1 cellular context compared by ENCODE assay signal in the genomic region with DNA sequence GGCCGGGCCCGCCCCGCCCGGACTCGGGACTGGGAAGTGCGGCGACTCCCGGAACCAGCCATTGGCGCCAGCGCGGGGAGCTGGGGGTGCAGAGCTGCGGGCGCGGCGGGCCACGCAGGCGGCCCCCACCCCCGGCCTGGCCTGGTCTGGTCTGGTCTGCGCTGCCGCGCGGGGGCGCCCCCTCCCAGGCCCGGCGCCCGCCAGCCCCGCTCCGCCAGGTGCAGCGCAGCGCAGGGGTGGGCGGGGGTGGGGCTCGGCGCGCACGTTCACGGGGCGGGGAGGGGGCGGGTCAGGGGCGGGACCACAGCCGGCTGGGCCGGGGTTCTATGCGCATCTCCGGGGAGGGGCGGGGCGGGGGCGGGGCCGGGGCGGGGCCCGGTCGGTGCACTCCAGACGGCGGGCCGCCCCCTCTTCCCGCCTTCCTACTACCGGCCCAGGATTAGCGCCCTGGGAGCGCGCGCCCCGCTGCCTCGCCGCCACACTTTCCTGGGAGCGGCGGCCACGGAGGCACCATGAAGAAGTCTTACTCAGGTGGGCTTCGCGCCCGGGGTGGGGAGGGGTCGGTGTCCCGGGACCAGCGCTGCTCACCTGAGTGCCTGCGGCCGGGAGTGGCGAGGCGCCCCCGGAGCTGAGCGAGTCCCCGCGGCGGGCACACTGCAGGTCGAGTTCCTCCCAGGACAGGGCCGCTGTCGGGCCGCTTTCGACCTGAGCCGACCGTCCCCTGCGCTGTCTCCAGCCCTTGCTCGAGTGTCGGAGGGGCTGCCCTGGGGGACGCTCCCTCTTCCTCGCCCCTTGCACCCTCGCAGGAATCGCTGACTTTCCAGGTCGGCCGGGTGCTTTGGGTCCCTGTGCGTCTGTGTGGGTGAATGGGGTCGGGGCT.
TF ChIP-seq lines count a peak whose summit lies in the region.

No MANE protein-coding gene starts in this region.

TF ChIP-seq in HEK293, 187 proteins besides CTCF, POLR2A, EP300 and RAD21 (continued from another document and continues in another):
- TF ChIP-seq, protein P1, sequence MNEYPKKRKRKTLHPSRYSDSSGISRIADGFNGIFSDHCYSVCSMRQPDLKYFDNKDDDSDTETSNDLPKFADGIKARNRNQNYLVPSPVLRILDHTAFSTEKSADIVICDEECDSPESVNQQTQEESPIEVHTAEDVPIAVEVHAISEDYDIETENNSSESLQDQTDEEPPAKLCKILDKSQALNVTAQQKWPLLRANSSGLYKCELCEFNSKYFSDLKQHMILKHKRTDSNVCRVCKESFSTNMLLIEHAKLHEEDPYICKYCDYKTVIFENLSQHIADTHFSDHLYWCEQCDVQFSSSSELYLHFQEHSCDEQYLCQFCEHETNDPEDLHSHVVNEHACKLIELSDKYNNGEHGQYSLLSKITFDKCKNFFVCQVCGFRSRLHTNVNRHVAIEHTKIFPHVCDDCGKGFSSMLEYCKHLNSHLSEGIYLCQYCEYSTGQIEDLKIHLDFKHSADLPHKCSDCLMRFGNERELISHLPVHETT (tag by site-specific recombination; IDR thresholded peaks at IDR 0.05), result no peak
- TF ChIP-seq ZNF391 (tag by site-specific recombination; IDR thresholded peaks at IDR 0.05; ENCODE audit: borderline replicate concordance, low read depth), result 0 out of 2 replicates have a peak, but pooled peaks have one; percentile 64
- TF ChIP-seq REPIN1 (tag by site-specific recombination; IDR thresholded peaks at IDR 0.05; ENCODE audit: low read depth), result no peak
- 0 out of 2 replicates have a peak, but pooled peaks have one; percentile 32 for TF ChIP-seq ZNF561 (tag by site-specific recombination; IDR thresholded peaks at IDR 0.05; ENCODE audit: borderline replicate concordance)
- TF ChIP-seq, protein P2, sequence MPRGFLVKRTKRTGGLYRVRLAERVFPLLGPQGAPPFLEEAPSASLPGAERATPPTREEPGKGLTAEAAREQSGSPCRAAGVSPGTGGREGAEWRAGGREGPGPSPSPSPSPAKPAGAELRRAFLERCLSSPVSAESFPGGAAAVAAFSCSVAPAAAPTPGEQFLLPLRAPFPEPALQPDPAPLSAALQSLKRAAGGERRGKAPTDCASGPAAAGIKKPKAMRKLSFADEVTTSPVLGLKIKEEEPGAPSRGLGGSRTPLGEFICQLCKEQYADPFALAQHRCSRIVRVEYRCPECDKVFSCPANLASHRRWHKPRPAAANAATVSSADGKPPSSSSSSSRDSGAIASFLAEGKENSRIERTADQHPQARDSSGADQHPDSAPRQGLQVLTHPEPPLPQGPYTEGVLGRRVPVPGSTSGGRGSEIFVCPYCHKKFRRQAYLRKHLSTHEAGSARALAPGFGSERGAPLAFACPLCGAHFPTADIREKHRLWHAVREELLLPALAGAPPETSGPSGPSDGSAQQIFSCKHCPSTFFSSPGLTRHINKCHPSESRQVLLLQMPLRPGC (tag by site-specific recombination; IDR thresholded peaks at IDR 0.05), result peak; percentile 44; the same call in 1 of the 2 replicates
- TF ChIP-seq SP2 (tag by site-specific recombination; IDR thresholded peaks at IDR 0.05), result peak; percentile 49
- TF ChIP-seq SCRT1 (tag by site-specific recombination; IDR thresholded peaks at IDR 0.05; ENCODE audit: borderline replicate concordance), result no peak
- no peak for TF ChIP-seq ZNF10 (tag by site-specific recombination; IDR thresholded peaks at IDR 0.05)
- no peak for TF ChIP-seq GLI4 (tag by site-specific recombination; IDR thresholded peaks at IDR 0.05)
- peak; percentile 65 for TF ChIP-seq SP3 (tag by site-specific recombination; IDR thresholded peaks at IDR 0.05)
- TF ChIP-seq, protein P3, sequence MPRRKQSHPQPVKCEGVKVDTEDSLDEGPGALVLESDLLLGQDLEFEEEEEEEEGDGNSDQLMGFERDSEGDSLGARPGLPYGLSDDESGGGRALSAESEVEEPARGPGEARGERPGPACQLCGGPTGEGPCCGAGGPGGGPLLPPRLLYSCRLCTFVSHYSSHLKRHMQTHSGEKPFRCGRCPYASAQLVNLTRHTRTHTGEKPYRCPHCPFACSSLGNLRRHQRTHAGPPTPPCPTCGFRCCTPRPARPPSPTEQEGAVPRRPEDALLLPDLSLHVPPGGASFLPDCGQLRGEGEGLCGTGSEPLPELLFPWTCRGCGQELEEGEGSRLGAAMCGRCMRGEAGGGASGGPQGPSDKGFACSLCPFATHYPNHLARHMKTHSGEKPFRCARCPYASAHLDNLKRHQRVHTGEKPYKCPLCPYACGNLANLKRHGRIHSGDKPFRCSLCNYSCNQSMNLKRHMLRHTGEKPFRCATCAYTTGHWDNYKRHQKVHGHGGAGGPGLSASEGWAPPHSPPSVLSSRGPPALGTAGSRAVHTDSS (tag by site-specific recombination; IDR thresholded peaks at IDR 0.05), result no peak
- TF ChIP-seq ZNF214 (tag by site-specific recombination; IDR thresholded peaks at IDR 0.05; ENCODE audit: borderline replicate concordance), result no peak
- peak; percentile 55 for TF ChIP-seq BCL11A (tag by site-specific recombination; IDR thresholded peaks at IDR 0.05; ENCODE audit: low read depth)
- TF ChIP-seq ZNF654 (tag by site-specific recombination; IDR thresholded peaks at IDR 0.05; ENCODE audit: low read depth), result no peak
- no peak for TF ChIP-seq HOXA7 (CRISPR knock-in tag; IDR thresholded peaks at IDR 0.05; ENCODE audit: borderline replicate concordance)
- TF ChIP-seq ZNF571 (tag by site-specific recombination; IDR thresholded peaks at IDR 0.05), result no peak
- TF ChIP-seq, protein P4, sequence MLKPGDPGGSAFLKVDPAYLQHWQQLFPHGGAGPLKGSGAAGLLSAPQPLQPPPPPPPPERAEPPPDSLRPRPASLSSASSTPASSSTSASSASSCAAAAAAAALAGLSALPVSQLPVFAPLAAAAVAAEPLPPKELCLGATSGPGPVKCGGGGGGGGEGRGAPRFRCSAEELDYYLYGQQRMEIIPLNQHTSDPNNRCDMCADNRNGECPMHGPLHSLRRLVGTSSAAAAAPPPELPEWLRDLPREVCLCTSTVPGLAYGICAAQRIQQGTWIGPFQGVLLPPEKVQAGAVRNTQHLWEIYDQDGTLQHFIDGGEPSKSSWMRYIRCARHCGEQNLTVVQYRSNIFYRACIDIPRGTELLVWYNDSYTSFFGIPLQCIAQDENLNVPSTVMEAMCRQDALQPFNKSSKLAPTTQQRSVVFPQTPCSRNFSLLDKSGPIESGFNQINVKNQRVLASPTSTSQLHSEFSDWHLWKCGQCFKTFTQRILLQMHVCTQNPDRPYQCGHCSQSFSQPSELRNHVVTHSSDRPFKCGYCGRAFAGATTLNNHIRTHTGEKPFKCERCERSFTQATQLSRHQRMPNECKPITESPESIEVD (tag by site-specific recombination; IDR thresholded peaks at IDR 0.05), result no peak
- TF ChIP-seq ZNF416 (tag by site-specific recombination; IDR thresholded peaks at IDR 0.05), result no peak
- TF ChIP-seq ZNF157 (tag by site-specific recombination; IDR thresholded peaks at IDR 0.05), result no peak
- TF ChIP-seq ZNF19 (tag by site-specific recombination; IDR thresholded peaks at IDR 0.05; ENCODE audit: low read depth), result no peak
- TF ChIP-seq ZNF223 (tag by site-specific recombination; IDR thresholded peaks at IDR 0.05), result no peak
- TF ChIP-seq, protein P5, sequence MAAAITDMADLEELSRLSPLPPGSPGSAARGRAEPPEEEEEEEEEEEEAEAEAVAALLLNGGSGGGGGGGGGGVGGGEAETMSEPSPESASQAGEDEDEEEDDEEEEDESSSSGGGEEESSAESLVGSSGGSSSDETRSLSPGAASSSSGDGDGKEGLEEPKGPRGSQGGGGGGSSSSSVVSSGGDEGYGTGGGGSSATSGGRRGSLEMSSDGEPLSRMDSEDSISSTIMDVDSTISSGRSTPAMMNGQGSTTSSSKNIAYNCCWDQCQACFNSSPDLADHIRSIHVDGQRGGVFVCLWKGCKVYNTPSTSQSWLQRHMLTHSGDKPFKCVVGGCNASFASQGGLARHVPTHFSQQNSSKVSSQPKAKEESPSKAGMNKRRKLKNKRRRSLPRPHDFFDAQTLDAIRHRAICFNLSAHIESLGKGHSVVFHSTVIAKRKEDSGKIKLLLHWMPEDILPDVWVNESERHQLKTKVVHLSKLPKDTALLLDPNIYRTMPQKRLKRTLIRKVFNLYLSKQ (tag by site-specific recombination; IDR thresholded peaks at IDR 0.05; ENCODE audit: borderline replicate concordance), result no peak
- no peak; the same call in 1 of the 2 replicates for TF ChIP-seq ZNF121 (tag by site-specific recombination; IDR thresholded peaks at IDR 0.05)
- TF ChIP-seq, protein P6, sequence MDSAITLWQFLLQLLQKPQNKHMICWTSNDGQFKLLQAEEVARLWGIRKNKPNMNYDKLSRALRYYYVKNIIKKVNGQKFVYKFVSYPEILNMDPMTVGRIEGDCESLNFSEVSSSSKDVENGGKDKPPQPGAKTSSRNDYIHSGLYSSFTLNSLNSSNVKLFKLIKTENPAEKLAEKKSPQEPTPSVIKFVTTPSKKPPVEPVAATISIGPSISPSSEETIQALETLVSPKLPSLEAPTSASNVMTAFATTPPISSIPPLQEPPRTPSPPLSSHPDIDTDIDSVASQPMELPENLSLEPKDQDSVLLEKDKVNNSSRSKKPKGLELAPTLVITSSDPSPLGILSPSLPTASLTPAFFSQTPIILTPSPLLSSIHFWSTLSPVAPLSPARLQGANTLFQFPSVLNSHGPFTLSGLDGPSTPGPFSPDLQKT (IDR thresholded peaks at IDR 0.05; ENCODE audit: borderline replicate concordance, low read depth, low read length), result no peak
- TF ChIP-seq ZNF623 (tag by site-specific recombination; IDR thresholded peaks at IDR 0.05), result no peak
- TF ChIP-seq ZNF114 (tag by site-specific recombination; IDR thresholded peaks at IDR 0.05), result no peak
- no peak for TF ChIP-seq ZNF48 (tag by site-specific recombination; IDR thresholded peaks at IDR 0.05)
- TF ChIP-seq ZNF530 (tag by site-specific recombination; IDR thresholded peaks at IDR 0.05; ENCODE audit: low read depth), result no peak
- no peak for TF ChIP-seq ZNF266 (tag by site-specific recombination; IDR thresholded peaks at IDR 0.05; ENCODE audit: low read depth)
- no peak for TF ChIP-seq ZNF133 (tag by site-specific recombination; IDR thresholded peaks at IDR 0.05)
- TF ChIP-seq, protein P7, sequence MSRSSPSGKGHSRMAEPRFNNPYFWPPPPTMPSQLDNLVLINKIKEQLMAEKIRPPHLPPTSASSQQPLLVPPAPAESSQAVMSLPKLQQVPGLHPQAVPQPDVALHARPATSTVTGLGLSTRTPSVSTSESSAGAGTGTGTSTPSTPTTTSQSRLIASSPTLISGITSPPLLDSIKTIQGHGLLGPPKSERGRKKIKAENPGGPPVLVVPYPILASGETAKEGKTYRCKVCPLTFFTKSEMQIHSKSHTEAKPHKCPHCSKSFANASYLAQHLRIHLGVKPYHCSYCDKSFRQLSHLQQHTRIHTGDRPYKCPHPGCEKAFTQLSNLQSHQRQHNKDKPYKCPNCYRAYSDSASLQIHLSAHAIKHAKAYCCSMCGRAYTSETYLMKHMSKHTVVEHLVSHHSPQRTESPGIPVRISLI (tag by site-specific recombination; IDR thresholded peaks at IDR 0.05), result no peak
- no peak for TF ChIP-seq ZNF830 (tag by site-specific recombination; IDR thresholded peaks at IDR 0.05; ENCODE audit: low read depth)
- TF ChIP-seq ZNF169 (tag by site-specific recombination; IDR thresholded peaks at IDR 0.05), result no peak
- no peak for TF ChIP-seq ZNF155 (tag by site-specific recombination; IDR thresholded peaks at IDR 0.05)
- TF ChIP-seq ZNF514 (tag by site-specific recombination; IDR thresholded peaks at IDR 0.05), result no peak
- no peak for TF ChIP-seq ZNF548 (tag by site-specific recombination; IDR thresholded peaks at IDR 0.05)
- peak; percentile 42; the same call in 1 of the 2 replicates for TF ChIP-seq ZBTB17 (tag by site-specific recombination; IDR thresholded peaks at IDR 0.05)
- peak; percentile 88 for TF ChIP-seq ZIC2 (tag by site-specific recombination; IDR thresholded peaks at IDR 0.05)
- TF ChIP-seq, protein P8, sequence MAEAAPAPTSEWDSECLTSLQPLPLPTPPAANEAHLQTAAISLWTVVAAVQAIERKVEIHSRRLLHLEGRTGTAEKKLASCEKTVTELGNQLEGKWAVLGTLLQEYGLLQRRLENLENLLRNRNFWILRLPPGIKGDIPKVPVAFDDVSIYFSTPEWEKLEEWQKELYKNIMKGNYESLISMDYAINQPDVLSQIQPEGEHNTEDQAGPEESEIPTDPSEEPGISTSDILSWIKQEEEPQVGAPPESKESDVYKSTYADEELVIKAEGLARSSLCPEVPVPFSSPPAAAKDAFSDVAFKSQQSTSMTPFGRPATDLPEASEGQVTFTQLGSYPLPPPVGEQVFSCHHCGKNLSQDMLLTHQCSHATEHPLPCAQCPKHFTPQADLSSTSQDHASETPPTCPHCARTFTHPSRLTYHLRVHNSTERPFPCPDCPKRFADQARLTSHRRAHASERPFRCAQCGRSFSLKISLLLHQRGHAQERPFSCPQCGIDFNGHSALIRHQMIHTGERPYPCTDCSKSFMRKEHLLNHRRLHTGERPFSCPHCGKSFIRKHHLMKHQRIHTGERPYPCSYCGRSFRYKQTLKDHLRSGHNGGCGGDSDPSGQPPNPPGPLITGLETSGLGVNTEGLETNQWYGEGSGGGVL (tag by site-specific recombination; IDR thresholded peaks at IDR 0.05), result peak; percentile 18; the same call in 1 of the 2 replicates
- peak; percentile 54 for TF ChIP-seq GLIS1 (tag by site-specific recombination; IDR thresholded peaks at IDR 0.05)
- no peak for TF ChIP-seq YY1 (tag by site-specific recombination; IDR thresholded peaks at IDR 0.05)
- 0 out of 2 replicates have a peak, but pooled peaks have one; percentile 53 for TF ChIP-seq ZNF777 (tag by site-specific recombination; IDR thresholded peaks at IDR 0.05; ENCODE audit: borderline replicate concordance)
- TF ChIP-seq, protein P9, sequence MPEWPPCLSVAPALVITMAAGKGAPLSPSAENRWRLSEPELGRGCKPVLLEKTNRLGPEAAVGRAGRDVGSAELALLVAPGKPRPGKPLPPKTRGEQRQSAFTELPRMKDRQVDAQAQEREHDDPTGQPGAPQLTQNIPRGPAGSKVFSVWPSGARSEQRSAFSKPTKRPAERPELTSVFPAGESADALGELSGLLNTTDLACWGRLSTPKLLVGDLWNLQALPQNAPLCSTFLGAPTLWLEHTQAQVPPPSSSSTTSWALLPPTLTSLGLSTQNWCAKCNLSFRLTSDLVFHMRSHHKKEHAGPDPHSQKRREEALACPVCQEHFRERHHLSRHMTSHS (tag by site-specific recombination; IDR thresholded peaks at IDR 0.05), result no peak
- no peak for TF ChIP-seq ZBTB21 (tag by site-specific recombination; IDR thresholded peaks at IDR 0.05)
- no peak for TF ChIP-seq ZNF302 (tag by site-specific recombination; IDR thresholded peaks at IDR 0.05; ENCODE audit: low read depth)
- TF ChIP-seq ZNF324 (tag by site-specific recombination; IDR thresholded peaks at IDR 0.05), result no peak
- no peak for TF ChIP-seq FEZF1 (tag by site-specific recombination; IDR thresholded peaks at IDR 0.05)
- no peak for TF ChIP-seq ZNF658 (tag by site-specific recombination; IDR thresholded peaks at IDR 0.05)
- TF ChIP-seq KLF16 (tag by site-specific recombination; IDR thresholded peaks at IDR 0.05), result peak; percentile 68; the same call in 1 of the 2 replicates
- no peak for TF ChIP-seq ZNF521 (tag by site-specific recombination; IDR thresholded peaks at IDR 0.05)
- no peak for TF ChIP-seq ZNF701 (tag by site-specific recombination; IDR thresholded peaks at IDR 0.05)
- TF ChIP-seq ZNF311 (tag by site-specific recombination; IDR thresholded peaks at IDR 0.05; ENCODE audit: borderline replicate concordance), result no peak
